Comparison of ENCODE assay signal across 9 cellular contexts in the genomic region with DNA sequence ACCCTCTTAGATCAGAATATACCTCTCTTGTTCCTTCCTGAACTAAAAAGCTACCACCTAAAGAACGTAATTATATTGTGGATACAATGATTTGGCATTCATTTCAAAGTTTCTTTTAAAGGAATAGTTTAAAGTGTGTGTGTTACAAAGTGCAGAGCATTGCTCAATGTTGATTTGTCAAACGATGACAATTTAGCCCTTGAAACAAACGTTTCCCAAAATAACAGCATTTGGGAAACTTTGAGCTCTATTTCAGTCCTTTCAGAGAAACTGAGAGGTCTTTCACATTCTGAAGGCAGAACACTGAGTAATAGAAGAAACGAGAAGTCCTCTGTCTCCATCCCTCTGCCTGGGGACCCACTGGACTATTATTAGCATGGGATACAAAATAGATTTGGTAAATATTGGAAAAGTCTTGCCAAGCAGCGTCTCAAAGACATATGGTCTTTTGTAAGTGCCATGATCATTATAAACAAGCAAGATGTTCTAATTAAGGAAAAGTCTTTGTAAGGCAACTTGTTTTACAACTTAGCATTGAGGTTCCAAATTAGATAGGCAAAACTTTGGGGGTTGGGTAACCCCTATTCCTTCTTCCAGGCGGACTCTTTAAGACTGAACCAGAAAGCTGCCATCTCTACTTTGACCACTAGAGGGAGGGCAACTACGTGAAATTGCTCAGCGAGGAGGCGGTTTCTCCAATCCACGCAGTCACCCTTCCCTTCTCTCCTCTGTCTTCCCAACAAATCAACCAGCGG.
DNase-seq lines count a peak whose midpoint lies in the region; ATAC-seq and TF ChIP-seq lines count a peak whose summit lies in the region.
"Had no signal": no experiment of that assay in that cellular context is flagged by ENCODE, and none has a peak within 500 bp of the region (broad histone marks: within the 10 kb centered on the region; RNA-seq: fewer than 3 reads in every experiment).

No MANE protein-coding gene starts in this region.

- H3K79me2 ChIP-seq in GM23338 (replicated peaks; ENCODE audit: insufficient read depth) = no peaks in the 10 kb centered on the region

- TF ChIP-seq POLR2A in gastrocnemius medialis (IDR thresholded peaks at IDR 0.05) = no peak

- H3K4me3 ChIP-seq in GM23338 (no peak overlapping the region), gastrocnemius medialis (no peak overlapping the region)
- H3K4me3 ChIP-seq: BLaER1 treated with 17β-estradiol and CSF1 and Interleukin-3, amounts not matched to agents 10 nM and 100 nM had no signal

- no peaks in the 10 kb centered on the region for H3K9me3 Mint-ChIP-seq in GM23338

- H3K9me3 ChIP-seq in gastrocnemius medialis = no peaks in the 10 kb centered on the region
- H3K9me3 ChIP-seq: BLaER1 treated with 17β-estradiol and CSF1 and Interleukin-3, amounts not matched to agents 10 nM and 100 nM had no signal

- peak; percentile 93 to 96 for TF ChIP-seq CTCF in GM23338 (conservative IDR thresholded peaks at IDR 0.05; ENCODE audit: low read depth in 2 of 2)
- peak; percentile 83 for TF ChIP-seq CTCF in LNCAP (IDR thresholded peaks at IDR 0.05)
- TF ChIP-seq CTCF in gastrocnemius medialis (IDR thresholded peaks at IDR 0.05 in 4 of 5, conservative IDR thresholded peaks at IDR 0.05 in 1 of 5) = peak; percentile 65 to 88 (median 80)

- in situ Hi-C loops in gastrocnemius medialis (cut with MboI; ENCODE audit: low sequenced_read_pairs in 4 of 4) = loop anchor here in 1 of 4 donors (25.0 kb wide), 1 partner anchor 1466 kb away; no protein-coding TSS in a partner anchor

- DNase-seq in NK-92 treated with Interleukin-12 subunit alpha and Interleukin-12 subunit beta, amount 100 ng/mL, for 24 hours (lab: John Stamatoyannopoulos, UW) = peak; percentile 2
- no peak for DNase-seq in NK-92 (lab: John Stamatoyannopoulos, UW; ENCODE audit: unreplicated experiment)
- DNase-seq in GM23338 (ENCODE audit: low spot score) = peak; percentile 93
- peak; percentile 68 for DNase-seq in RKO (ENCODE audit: low spot score)
- DNase-seq in astrocyte of the hippocampus (ENCODE audit: low read depth, low spot score) = peak; percentile 85
- DNase-seq in hypothalamus (lab: John Stamatoyannopoulos, UW) = peak in 39 of 51 donors; percentile 0 to 77 (median 37)
- peak; percentile 15 to 25 for DNase-seq in gastrocnemius medialis

- H3K27me3 ChIP-seq in GM23338 (ENCODE audit: insufficient read depth) (no peaks in the 10 kb centered on the region), gastrocnemius medialis (no peaks in the 10 kb centered on the region)
- H3K27me3 ChIP-seq: BLaER1 treated with 17β-estradiol and CSF1 and Interleukin-3, amounts not matched to agents 10 nM and 100 nM had no signal

- no peaks in the 10 kb centered on the region for H3K9me2 ChIP-seq in GM23338 (ENCODE audit: insufficient read depth)

- no peaks in the 10 kb centered on the region for H3K36me3 Mint-ChIP-seq in GM23338 (ENCODE audit: low read depth)

- intact Hi-C loops in gastrocnemius medialis (cut with DNase I; ENCODE audit: low total_unique reads) = loop anchor here (5.0 kb wide), 2 partner anchors 1256 to 1461 kb away; no protein-coding TSS in a partner anchor

- H3K36me3 ChIP-seq in GM23338 (ENCODE audit: insufficient read depth) (no peaks in the 10 kb centered on the region), gastrocnemius medialis (no peaks in the 10 kb centered on the region)
- H3K36me3 ChIP-seq: BLaER1 treated with 17β-estradiol and CSF1 and Interleukin-3, amounts not matched to agents 10 nM and 100 nM had no signal

- no peak overlapping the region for H3K27ac ChIP-seq in GM23338 (ENCODE audit: low read depth)
- no peak overlapping the region for H3K27ac ChIP-seq in gastrocnemius medialis
- H3K27ac ChIP-seq: BLaER1 treated with 17β-estradiol and CSF1 and Interleukin-3, amounts not matched to agents 10 nM and 100 nM had no signal

- ATAC-seq in GM23338 (peak; percentile 98), gastrocnemius medialis (peak; percentile 75 to 88)

- no peak overlapping the region for H3K27ac Mint-ChIP-seq in GM23338

- H3K4me2 ChIP-seq in GM23338 = no peak overlapping the region
- H3K4me2 ChIP-seq: BLaER1 treated with 17β-estradiol and CSF1 and Interleukin-3, amounts not matched to agents 10 nM and 100 nM had no signal

- H3F3A ChIP-seq in GM23338 (replicated peaks; ENCODE audit: low read depth) = no peaks in the 10 kb centered on the region

- H3K4me3 Mint-ChIP-seq in GM23338 = no peak overlapping the region

- H4K20me1 ChIP-seq in GM23338 (replicated peaks; ENCODE audit: insufficient read depth) = no peaks in the 10 kb centered on the region
- H4K20me1 ChIP-seq: BLaER1 treated with 17β-estradiol and CSF1 and Interleukin-3, amounts not matched to agents 10 nM and 100 nM had no signal

- H2AFZ ChIP-seq in GM23338 = no peak overlapping the region

- H3K4me1 Mint-ChIP-seq in GM23338 = no peaks in the 10 kb centered on the region; the same call in 2 of the 3 replicates

- peaks cover 3% of the 10 kb centered on the region for H3K27me3 Mint-ChIP-seq in GM23338 (ENCODE audit: insufficient read depth, low read depth, poor library complexity)

- H3K4me1 ChIP-seq in GM23338 (ENCODE audit: insufficient read depth) (no peaks in the 10 kb centered on the region), gastrocnemius medialis (no peaks in the 10 kb centered on the region)

TF ChIP-seq in GM23338, 12 proteins besides CTCF, POLR2A, EP300 and RAD21:
- TF ChIP-seq STAT1 (IDR thresholded peaks at IDR 0.05; ENCODE audit: unreplicated experiment) (no peak), NANOG (IDR thresholded peaks at IDR 0.05; ENCODE audit: borderline replicate concordance) (no peak), ZNF114 (CRISPR knock-in tag; IDR thresholded peaks at IDR 0.05) (no peak)
